Comparison of ENCODE assay signal across 8 cellular contexts in genomic region chr11:62664405-62665074, GRCh38. TPM values are rescaled to one million over a fixed set of nuclear protein-coding genes. Genes with fewer than 3 reads are reported as not detected.
A peak's percentile ranks its signal among the peaks of the same experiment; 100 is the strongest.
DNase-seq lines count a peak whose midpoint lies in the region; TF ChIP-seq lines count a peak whose summit lies in the region.

No MANE protein-coding gene starts in this region.

- H3K9me3 ChIP-seq in duodenal mucosa (ENCODE audit: control insufficient read depth in 1 of 2, low read length in 2 of 2): no peaks in the 10 kb centered on the region
- H3K9me3 ChIP-seq in mesenchymal stem cell (ENCODE audit: control insufficient read depth, low read length): no peaks in the 10 kb centered on the region

- 3% methylated on average over 35 of the region's 36 CpGs for WGBS in mesenchymal stem cell

- H3K4me3 Mint-ChIP-seq in HFFc6: peak overlapping the region; percentile 99

- H3K23ac ChIP-seq in mesenchymal stem cell (ENCODE audit: low read length in 2 of 2): peak overlapping the region in 1 of 2 experiments; percentile 89

- peaks cover 18% of the 10 kb centered on the region for H3K4me1 Mint-ChIP-seq in HFFc6 (ENCODE audit: low read depth)

- H2BK12ac ChIP-seq in mesenchymal stem cell (ENCODE audit: low read length in 2 of 2): no peak overlapping the region

- TF ChIP-seq CTCF in HFFc6 (IDR thresholded peaks at IDR 0.05): no peak

- H3K9me3 Mint-ChIP-seq in HFFc6: peaks cover 5% of the 10 kb centered on the region; the same call in 1 of the 2 replicates

- peak overlapping the region in 1 of 2 experiments; percentile 65 for H3K4ac ChIP-seq in mesenchymal stem cell (ENCODE audit: low read depth in 1 of 2, low read length in 2 of 2)

- peaks cover 30% of the 10 kb centered on the region for H3K36me3 Mint-ChIP-seq in HFFc6 (ENCODE audit: low read depth)

- H2BK5ac ChIP-seq in mesenchymal stem cell (ENCODE audit: low read depth, low read length, poor library complexity, severe bottlenecking): peak overlapping the region; percentile 77

- H2AFZ ChIP-seq in mesenchymal stem cell (ENCODE audit: low read depth, low read length): peak overlapping the region; percentile 77

- H3K79me1 ChIP-seq in mesenchymal stem cell (replicated peaks; ENCODE audit: low read length, poor library complexity, severe bottlenecking): peaks cover 13% of the 10 kb centered on the region

- H3K4me2 ChIP-seq in mesenchymal stem cell (ENCODE audit: low read length, poor library complexity, severe bottlenecking): peak overlapping the region; percentile 68

- peak overlapping the region; percentile 76 to 82 for H3K9ac ChIP-seq in duodenal mucosa (ENCODE audit: low read depth in 1 of 2, low read length in 2 of 2)
- H3K9ac ChIP-seq in mesenchymal stem cell (ENCODE audit: low read length): peak overlapping the region; percentile 95

- H3K4me3 ChIP-seq in duodenal mucosa (ENCODE audit: low read depth in 1 of 2, low read length in 2 of 2) (peak overlapping the region; percentile 87 to 95), mesenchymal stem cell (ENCODE audit: insufficient read depth in 1 of 2, low read depth in 1 of 2, low read length in 2 of 2) (peak overlapping the region; percentile 81 to 94)

- peak overlapping the region; percentile 96 for H3K27ac Mint-ChIP-seq in HFFc6

- H3K27me3 Mint-ChIP-seq in HFFc6 (ENCODE audit: insufficient read depth): peaks cover 8% of the 10 kb centered on the region

- peak overlapping the region; percentile 85 for H4K91ac ChIP-seq in mesenchymal stem cell (ENCODE audit: low read length)

- peak overlapping the region in 1 of 2 experiments; percentile 68 for H3K14ac ChIP-seq in mesenchymal stem cell (ENCODE audit: low read length in 2 of 2)

- H2BK15ac ChIP-seq in mesenchymal stem cell (ENCODE audit: low read depth, poor library complexity, severe bottlenecking): peak overlapping the region; percentile 94

- H3K27ac ChIP-seq in duodenal mucosa (ENCODE audit: low read depth, low read length) (peak overlapping the region; percentile 53), mesenchymal stem cell (ENCODE audit: low read length, poor library complexity, severe bottlenecking) (peak overlapping the region; percentile 97), substantia nigra (ENCODE audit: low read depth, low read length, poor library complexity, severe bottlenecking) (peak overlapping the region; percentile 90)

- no peak overlapping the region for H2BK120ac ChIP-seq in mesenchymal stem cell (ENCODE audit: low read depth, low read length)

- H3K36me3 ChIP-seq in duodenal mucosa (ENCODE audit: control insufficient read depth in 1 of 2, insufficient read depth in 2 of 2, low read length in 2 of 2) (peaks cover 4 to 10% of the 10 kb centered on the region in 2 donors), mesenchymal stem cell (ENCODE audit: control insufficient read depth in 1 of 2, insufficient read depth in 2 of 2, low read depth in 1 of 2, low read length in 2 of 2) (peaks cover 26 to 40% of the 10 kb centered on the region in 2 experiments)

- H3K18ac ChIP-seq in mesenchymal stem cell (ENCODE audit: low read depth in 1 of 2, low read length in 2 of 2): peak overlapping the region; percentile 83 to 96

- H3K27me3 ChIP-seq in duodenal mucosa (ENCODE audit: control insufficient read depth in 1 of 2, insufficient read depth in 2 of 2, low read length in 2 of 2): no peaks in the 10 kb centered on the region
- H3K27me3 ChIP-seq in mesenchymal stem cell (ENCODE audit: control insufficient read depth in 1 of 2, insufficient read depth in 1 of 2, low read length in 2 of 2): no peaks in the 10 kb centered on the region

- peak; percentile 65 for DNase-seq in NCI-H2196 (lab: John Stamatoyannopoulos, UW; ENCODE audit: unreplicated experiment)
- DNase-seq in NCI-H2196 treated with DMSO at 0.1 percent for 48 hours (lab: John Stamatoyannopoulos, UW; ENCODE audit: unreplicated experiment): no peak
- no peak for DNase-seq in HFFc6
- DNase-seq in NCI-H1092 (lab: John Stamatoyannopoulos, UW): peak; percentile 69
- peak; percentile 37 for DNase-seq in T-helper 9 cell
- DNase-seq in mesenchymal stem cell: no peak
- peak in 8 of 49 donors; percentile 50 to 64 (median 58) for DNase-seq in substantia nigra (lab: John Stamatoyannopoulos, UW)

- H3K4me1 ChIP-seq in duodenal mucosa (ENCODE audit: control insufficient read depth in 1 of 2, insufficient read depth in 2 of 2, low read length in 2 of 2) (peaks cover 26 to 28% of the 10 kb centered on the region in 2 donors), mesenchymal stem cell (ENCODE audit: control insufficient read depth, insufficient read depth, low read depth, low read length) (peaks cover 11% of the 10 kb centered on the region)

- no peak overlapping the region for H2AK5ac ChIP-seq in mesenchymal stem cell (ENCODE audit: low read length, severe bottlenecking)

- peak overlapping the region; percentile 69 for H4K8ac ChIP-seq in mesenchymal stem cell (ENCODE audit: low read length)

RNA-seq across cellular contexts. Expression of gene C11orf98, which starts 0.5 kb away (rescaled TPM):
- 10 to 100 TPM; 56.1 to 74.6 (median 64.8) TPM for total RNA-seq in HFFc6 (2021; fragmentation: NEBNext Ultra II Directional; extraction: Animal tissue kit (Norgen Biotek cat#: 25700))
- 104 TPM for polyA plus RNA-seq in mesenchymal stem cell (2013, experiment 1 of 2)
- 108 TPM for polyA plus RNA-seq in mesenchymal stem cell (2013, experiment 2 of 2)

RNA-seq across cellular contexts. Expression of gene CSKMT, which starts 0.6 kb away (rescaled TPM):
- 10 to 100 TPM; 12.3 to 23.6 (median 17.2) TPM for total RNA-seq in HFFc6 (2021; fragmentation: NEBNext Ultra II Directional; extraction: Animal tissue kit (Norgen Biotek cat#: 25700))
- 7.8 TPM for polyA plus RNA-seq in mesenchymal stem cell (2013, experiment 1 of 2)
- polyA plus RNA-seq in mesenchymal stem cell (2013, experiment 2 of 2): 6.6 TPM

RNA-seq across cellular contexts. Expression of gene UQCC3, which starts 6.9 kb away (rescaled TPM):
- total RNA-seq in HFFc6 (2021; fragmentation: NEBNext Ultra II Directional; extraction: Animal tissue kit (Norgen Biotek cat#: 25700)): 10 to 100 TPM in 5 of 6 experiments, 1 to 10 TPM in 1; 9.8 to 14.2 (median 11.3) TPM
- polyA plus RNA-seq in mesenchymal stem cell (2013, experiment 1 of 2): 6.9 TPM
- polyA plus RNA-seq in mesenchymal stem cell (2013, experiment 2 of 2): 7.1 TPM

RNA-seq across cellular contexts. Expression of gene LBHD1, which starts 7.5 kb away (rescaled TPM):
- total RNA-seq in HFFc6 (2021; fragmentation: NEBNext Ultra II Directional; extraction: Animal tissue kit (Norgen Biotek cat#: 25700)): 1 to 10 TPM; 2.8 to 4.5 (median 3.7) TPM
- polyA plus RNA-seq in mesenchymal stem cell (2013, experiment 1 of 2): 5.4 TPM
- 4.7 TPM for polyA plus RNA-seq in mesenchymal stem cell (2013, experiment 2 of 2)

RNA-seq across cellular contexts. Expression of gene INTS5, which starts 11.4 kb away (rescaled TPM):
- total RNA-seq in HFFc6 (2021; fragmentation: NEBNext Ultra II Directional; extraction: Animal tissue kit (Norgen Biotek cat#: 25700)): 10 to 100 TPM; 19.1 to 26.6 (median 23.3) TPM
- polyA plus RNA-seq in mesenchymal stem cell (2013, experiment 1 of 2): 7.9 TPM
- polyA plus RNA-seq in mesenchymal stem cell (2013, experiment 2 of 2): 7.7 TPM

Comparison
In these comparisons a context has a peak if more than half of its experiments do, and no peak if none do; other contexts are left out.
1. DNase-seq: peak in NCI-H2196 (single experiment), NCI-H1092 (single experiment) and T-helper 9 cell (single experiment); none in NCI-H2196 treated with DMSO at 0.1 percent for 48 hours (single experiment), HFFc6 (single experiment) and mesenchymal stem cell (single experiment).
2. Peak in every context shown above with its lines, with median percentiles within 50 percentile points of each other: H3K27ac ChIP-seq.